In genomic region chr2:96320326-96321229, GRCh38 we compare ENCODE assay signal across 8 cellular contexts. TPM values are rescaled to one million over a fixed set of nuclear protein-coding genes. Genes with fewer than 3 reads are reported as not detected.
DNase-seq lines count a peak whose midpoint lies in the region; ATAC-seq and TF ChIP-seq lines count a peak whose summit lies in the region.

No MANE protein-coding gene starts in this region.

- intact Hi-C loops in right lobe of liver (cut with DNase I) (no loop called here), left colon (cut with DNase I, micrococcal nuclease) (no loop called here)

- H3K4me1 ChIP-seq in right lobe of liver (peaks cover 0 to 10% (median 0%) of the 10 kb centered on the region in 4 donors), urinary bladder (ENCODE audit: insufficient read depth) (no peaks in the 10 kb centered on the region)

- peaks cover 32% of the 10 kb centered on the region for H3K4me1 Mint-ChIP-seq in activated T-helper 17 cell treated with anti-CD3 and anti-CD28 coated beads, Interleukin-2, amount 50 U/mL, for 72 hours

- H3K27me3 ChIP-seq in BJ (ENCODE audit: control insufficient read depth, insufficient read depth, low read length) (peaks cover 3% of the 10 kb centered on the region; the same call in 1 of the 2 replicates), right lobe of liver (no peaks in the 10 kb centered on the region)

- H3K27ac Mint-ChIP-seq in activated T-helper 17 cell treated with anti-CD3 and anti-CD28 coated beads, Interleukin-2, amount 50 U/mL, for 72 hours: peak overlapping the region; percentile 71

- POLR2A ChIA-PET in BJ (lab: Charles Lee): interaction anchor here (0.7 kb wide), 1 partner anchor 234 kb away, joined by 10 read pairs; no protein-coding TSS in a partner anchor

- TF ChIP-seq CTCF in BJ (IDR thresholded peaks at IDR 0.05; ENCODE audit: insufficient read depth, low read depth, low read length) (no peak), HFF-Myc (IDR thresholded peaks at IDR 0.05; ENCODE audit: low read depth, low read length, missing control alignments) (no peak), right lobe of liver (IDR thresholded peaks at IDR 0.05) (no peak)

- CTCF ChIA-PET in BJ (lab: Yijun Ruan, JAX): interaction anchor here (1.0 to 1.6 kb wide), 4 partner anchors 12 to 189 kb away, joined by 3 to 6 read pairs (median 4); partner anchors contain the start of gene NCAPH

- no peak for TF ChIP-seq POLR2A in right lobe of liver (IDR thresholded peaks at IDR 0.05)

- H3K4me3 Mint-ChIP-seq in activated T-helper 17 cell treated with anti-CD3 and anti-CD28 coated beads, Interleukin-2, amount 50 U/mL, for 72 hours: peak overlapping the region; percentile 88

- H3K9me3 Mint-ChIP-seq in activated T-helper 17 cell treated with anti-CD3 and anti-CD28 coated beads, Interleukin-2, amount 50 U/mL, for 72 hours: no peaks in the 10 kb centered on the region

- peak; percentile 23 for ATAC-seq in activated T-helper 17 cell treated with anti-CD3 and anti-CD28 coated beads, Interleukin-2, amount 50 U/mL, for 72 hours (replicated peaks)
- ATAC-seq in right lobe of liver: no peak
- ATAC-seq in left colon: no peak
- no peak for ATAC-seq in GM18858 (IDR thresholded peaks at IDR 0.05; ENCODE audit: unreplicated experiment)
- no peak for ATAC-seq in GM19328 (IDR thresholded peaks at IDR 0.05; ENCODE audit: unreplicated experiment)

- H3K36me3 ChIP-seq in BJ (ENCODE audit: control insufficient read depth, insufficient read depth, low read length) (no peaks in the 10 kb centered on the region), right lobe of liver (no peaks in the 10 kb centered on the region), urinary bladder (ENCODE audit: insufficient read depth) (no peaks in the 10 kb centered on the region)

- H3K4me3 ChIP-seq in BJ (ENCODE audit: low read depth, low read length): peak overlapping the region; percentile 51
- H3K4me3 ChIP-seq in HFF-Myc (replicated peaks; ENCODE audit: low read depth, low read length): peak overlapping the region; percentile 69
- peak overlapping the region; percentile 43 to 56 (median 52) for H3K4me3 ChIP-seq in right lobe of liver
- H3K4me3 ChIP-seq in urinary bladder (ENCODE audit: low read depth, low read length): peak overlapping the region; percentile 46

- no peaks in the 10 kb centered on the region for H3K27me3 Mint-ChIP-seq in activated T-helper 17 cell treated with anti-CD3 and anti-CD28 coated beads, Interleukin-2, amount 50 U/mL, for 72 hours

- H3K9me3 ChIP-seq in right lobe of liver: no peaks in the 10 kb centered on the region

- H3K27ac ChIP-seq in right lobe of liver: no peak overlapping the region
- H3K27ac ChIP-seq in urinary bladder (ENCODE audit: low read depth): no peak overlapping the region

- WGBS in right lobe of liver (ENCODE audit: insufficient coverage, low coverage, low lambda C conversion rate, missing lambda C conversion rate): 46% methylated on average over 8 of the region's 12 CpGs
- WGBS in urinary bladder: 36% methylated on average over 12 of the region's 12 CpGs

- no peak for DNase-seq in BJ (ENCODE audit: low read depth)
- DNase-seq in HFF-Myc (ENCODE audit: extremely low read depth, low read depth): no peak
- no peak for DNase-seq in right lobe of liver
- DNase-seq in left colon: no peak

- peaks cover 5% of the 10 kb centered on the region for H3K36me3 Mint-ChIP-seq in activated T-helper 17 cell treated with anti-CD3 and anti-CD28 coated beads, Interleukin-2, amount 50 U/mL, for 72 hours (ENCODE audit: low read depth)

RNA-seq across cellular contexts. Expression of gene ITPRIPL1, which starts 4.5 kb away (rescaled TPM):
- polyA plus RNA-seq in BJ (2011; rRNA removed): 0.52 and 0.59 TPM in 2 replicates
- 0.71 and 0.72 TPM in 2 replicates for polyA minus RNA-seq in BJ (2011; rRNA and poly(A)+ RNA removed)
- 10 to 100 TPM; 26.1 to 55.9 TPM for total RNA-seq in activated T-helper 17 cell treated with anti-CD3 and anti-CD28 coated beads, Interleukin-2, amount 50 U/mL, for 72 hours
- total RNA-seq in right lobe of liver: 1 to 10 TPM in 1 of 6 experiments, under 1 TPM in 5; 0.15 to 1.2 (median 0.24) TPM
- 3.3 TPM for total RNA-seq in urinary bladder
- 0.99 TPM for polyA plus RNA-seq in urinary bladder
- under 1 TPM; 0.58 to 0.92 TPM for total RNA-seq in left colon

RNA-seq across cellular contexts. Expression of gene NCAPH, which starts 15.0 kb away (rescaled TPM):
- polyA plus RNA-seq in BJ (2011; rRNA removed) (13.7 and 16.9 TPM in 2 replicates), urinary bladder (0.70 TPM)
- 12.8 and 18.1 TPM in 2 replicates for polyA minus RNA-seq in BJ (2011; rRNA and poly(A)+ RNA removed)
- total RNA-seq in activated T-helper 17 cell treated with anti-CD3 and anti-CD28 coated beads, Interleukin-2, amount 50 U/mL, for 72 hours: 10 to 100 TPM; 63.1 to 89.5 TPM
- total RNA-seq in right lobe of liver (1 to 10 TPM in 2 of 6 experiments, under 1 TPM in 4; 0.24 to 1.6 (median 0.72) TPM), urinary bladder (6.5 TPM), left colon (1 to 10 TPM; 2.0 to 7.3 TPM)

RNA-seq across cellular contexts. Expression of gene SNRNP200, which starts 15.2 kb away (rescaled TPM):
- polyA plus RNA-seq in BJ (2011; rRNA removed): 83.2 and 111 TPM in 2 replicates
- polyA minus RNA-seq in BJ (2011; rRNA and poly(A)+ RNA removed): 175 and 201 TPM in 2 replicates
- 100 to 1,000 TPM; 155 to 198 TPM for total RNA-seq in activated T-helper 17 cell treated with anti-CD3 and anti-CD28 coated beads, Interleukin-2, amount 50 U/mL, for 72 hours
- total RNA-seq in right lobe of liver: 10 to 100 TPM; 43.6 to 52.5 (median 46.8) TPM
- 58.3 TPM for total RNA-seq in urinary bladder
- polyA plus RNA-seq in urinary bladder: 107 TPM
- 10 to 100 TPM; 84.8 to 94.7 TPM for total RNA-seq in left colon

RNA-seq across cellular contexts. Expression of gene CIAO1, which starts 54.6 kb away (rescaled TPM):
- polyA plus RNA-seq in BJ (2011; rRNA removed): 76.5 and 90.0 TPM in 2 replicates
- polyA minus RNA-seq in BJ (2011; rRNA and poly(A)+ RNA removed): 45.8 and 77.7 TPM in 2 replicates
- 10 to 100 TPM; 71.4 to 81.3 TPM for total RNA-seq in activated T-helper 17 cell treated with anti-CD3 and anti-CD28 coated beads, Interleukin-2, amount 50 U/mL, for 72 hours
- total RNA-seq in right lobe of liver: 10 to 100 TPM; 39.8 to 80.3 (median 45.0) TPM
- 52.4 TPM for total RNA-seq in urinary bladder
- polyA plus RNA-seq in urinary bladder: 60.3 TPM
- total RNA-seq in left colon: 10 to 100 TPM; 61.7 to 68.8 TPM

RNA-seq across cellular contexts. Expression of gene TMEM127, which starts 54.8 kb away (rescaled TPM):
- 56.2 and 115 TPM in 2 replicates for polyA plus RNA-seq in BJ (2011; rRNA removed)
- 46.3 and 63.4 TPM in 2 replicates for polyA minus RNA-seq in BJ (2011; rRNA and poly(A)+ RNA removed)
- 10 to 100 TPM; 23.8 to 25.4 TPM for total RNA-seq in activated T-helper 17 cell treated with anti-CD3 and anti-CD28 coated beads, Interleukin-2, amount 50 U/mL, for 72 hours
- total RNA-seq in right lobe of liver: 10 to 100 TPM; 28.3 to 42.6 (median 32.8) TPM
- 13.4 TPM for total RNA-seq in urinary bladder
- polyA plus RNA-seq in urinary bladder: 47.6 TPM
- total RNA-seq in left colon: 100 to 1,000 TPM in 1 of 2 donors, 10 to 100 TPM in 1; 86.2 to 111 TPM
